Comparison of ENCODE assay signal across 13 cellular contexts in the genomic region with DNA sequence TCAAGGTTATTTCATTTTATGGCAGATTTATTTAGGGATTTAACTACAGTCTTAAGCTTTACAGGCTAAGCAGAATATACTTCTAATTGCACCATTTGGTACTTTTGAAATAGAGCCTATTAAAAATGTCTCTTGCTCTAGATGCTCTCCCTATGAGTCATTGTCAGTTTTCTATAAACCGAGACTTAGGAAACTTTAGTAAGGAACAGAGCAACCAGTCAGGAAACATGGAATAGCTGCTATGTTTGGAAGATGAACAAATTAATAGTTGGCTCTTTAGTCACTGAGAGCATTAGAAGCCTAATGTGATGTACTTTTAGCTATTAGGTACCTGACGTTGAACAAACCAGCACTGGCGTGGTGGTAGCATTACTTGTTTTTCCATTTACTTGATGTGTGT. TPM values are rescaled to one million over a fixed set of nuclear protein-coding genes. Genes with fewer than 3 reads are reported as not detected.
DNase-seq lines count a peak whose midpoint lies in the region; ATAC-seq and TF ChIP-seq lines count a peak whose summit lies in the region.
"Had no signal": no experiment of that assay in that cellular context is flagged by ENCODE, and none has a peak within 500 bp of the region (broad histone marks: within the 10 kb centered on the region; RNA-seq: fewer than 3 reads in every experiment).

No MANE protein-coding gene starts in this region.

- no peak for TF ChIP-seq CTCF in HFF-Myc (IDR thresholded peaks at IDR 0.05; ENCODE audit: low read depth, low read length, missing control alignments)
- no peak for TF ChIP-seq CTCF in brain microvascular endothelial cell (IDR thresholded peaks at IDR 0.05; ENCODE audit: low read depth, low read length, missing control alignments)
- no peak for TF ChIP-seq CTCF in left lung (IDR thresholded peaks at IDR 0.05)
- TF ChIP-seq CTCF in uterus (IDR thresholded peaks at IDR 0.05) = no peak

- no peak overlapping the region for H3K27ac Mint-ChIP-seq in CD4-positive, alpha-beta memory T cell

- intact Hi-C loops in left lung (cut with DNase I) = no loop called here
- intact Hi-C loops in uterus (cut with DNase I; ENCODE audit: low total_unique reads) = no loop called here
- intact Hi-C loops in CD4-positive, alpha-beta memory T cell (cut with micrococcal nuclease) = no loop called here

- H3K27ac ChIP-seq in brain microvascular endothelial cell = no peak overlapping the region
- H3K27ac ChIP-seq in left lung = no peak overlapping the region
- H3K27ac ChIP-seq in uterus = peak overlapping the region; percentile 63 to 76
- no peak overlapping the region for H3K27ac ChIP-seq in CD4-positive, alpha-beta memory T cell (ENCODE audit: low read depth, low read length)
- H3K27ac ChIP-seq: KMS-11, SJCRH30, suprapubic skin had no signal

- H3K4me1 ChIP-seq in left lung (peaks cover 0 to 4% of the 10 kb centered on the region in 2 donors), uterus (no peaks in the 10 kb centered on the region)
- H3K4me1 ChIP-seq in CD4-positive, alpha-beta memory T cell (ENCODE audit: insufficient read depth, low read length) = no peaks in the 10 kb centered on the region
- H3K4me1 ChIP-seq: suprapubic skin had no signal

- CTCF ChIA-PET in CD4-positive, alpha-beta memory T cell (lab: Charles Lee; ENCODE audit: partially characterized antibody) = interaction anchor here (1.2 to 3.6 kb wide), 2 partner anchors 9 to 75 kb away, joined by 3 to 25 read pairs; no protein-coding TSS in a partner anchor

- H3K36me3 ChIP-seq in brain microvascular endothelial cell (replicated peaks) = no peaks in the 10 kb centered on the region
- H3K36me3 ChIP-seq in left lung = no peaks in the 10 kb centered on the region
- no peaks in the 10 kb centered on the region for H3K36me3 ChIP-seq in uterus
- no peaks in the 10 kb centered on the region for H3K36me3 ChIP-seq in CD4-positive, alpha-beta memory T cell (ENCODE audit: insufficient read depth, low read length)
- H3K36me3 ChIP-seq: SJCRH30, suprapubic skin had no signal

- DNase-seq in HFF-Myc (ENCODE audit: extremely low read depth, low read depth) = peak; percentile 39
- peak; percentile 19 for DNase-seq in brain microvascular endothelial cell
- no peak for DNase-seq in left lung
- DNase-seq in uterus = no peak
- no peak for DNase-seq in NCI-H2196 (lab: John Stamatoyannopoulos, UW; ENCODE audit: unreplicated experiment)
- no peak for DNase-seq in CD4-positive, alpha-beta memory T cell
- DNase-seq: DND-41, GOT3, NCI-H510A, SJCRH30 had no signal

- H3K27me3 ChIP-seq in brain microvascular endothelial cell (replicated peaks) = no peaks in the 10 kb centered on the region
- no peaks in the 10 kb centered on the region for H3K27me3 ChIP-seq in left lung
- no peaks in the 10 kb centered on the region for H3K27me3 ChIP-seq in uterus
- H3K27me3 ChIP-seq in CD4-positive, alpha-beta memory T cell (ENCODE audit: insufficient read depth, low read length) = no peaks in the 10 kb centered on the region
- H3K27me3 ChIP-seq: SJCRH30, suprapubic skin had no signal

- no peaks in the 10 kb centered on the region for H3K27me3 Mint-ChIP-seq in CD4-positive, alpha-beta memory T cell

- no peak for TF ChIP-seq POLR2A in uterus (IDR thresholded peaks at IDR 0.05)

- peak; percentile 56 for ATAC-seq in left lung
- no peak for ATAC-seq in GM19397 (IDR thresholded peaks at IDR 0.05; ENCODE audit: unreplicated experiment)

- H3K4me3 Mint-ChIP-seq in CD4-positive, alpha-beta memory T cell = no peak overlapping the region

- in situ Hi-C loops in brain microvascular endothelial cell (cut with HindIII; ENCODE audit: low pct_ligation_motif_present, low sequenced_read_pairs) = no loop called here

- POLR2A ChIA-PET in CD4-positive, alpha-beta memory T cell (lab: Charles Lee; ENCODE audit: partially characterized antibody) = no interaction called here

- no peak overlapping the region for H3K4me3 ChIP-seq in HFF-Myc (replicated peaks; ENCODE audit: low read depth, low read length)
- H3K4me3 ChIP-seq in brain microvascular endothelial cell (ENCODE audit: low read depth, low read length) = no peak overlapping the region
- H3K4me3 ChIP-seq in left lung = no peak overlapping the region
- no peak overlapping the region for H3K4me3 ChIP-seq in uterus
- no peak overlapping the region for H3K4me3 ChIP-seq in CD4-positive, alpha-beta memory T cell (ENCODE audit: low read length in 2 of 2)
- H3K4me3 ChIP-seq: SJCRH30, suprapubic skin had no signal

- peaks cover 0 to 5% (median 0%) of the 10 kb centered on the region in 4 donors for H3K4me1 Mint-ChIP-seq in CD4-positive, alpha-beta memory T cell

- no peaks in the 10 kb centered on the region for H3K9me3 ChIP-seq in left lung
- H3K9me3 ChIP-seq in uterus = no peaks in the 10 kb centered on the region
- H3K9me3 ChIP-seq in CD4-positive, alpha-beta memory T cell (ENCODE audit: control insufficient read depth in 1 of 2, low read length in 2 of 2) = no peaks in the 10 kb centered on the region
- H3K9me3 ChIP-seq: SJCRH30, suprapubic skin had no signal

- no peaks in the 10 kb centered on the region for H3K9me3 Mint-ChIP-seq in CD4-positive, alpha-beta memory T cell

- peaks cover 9 to 11% of the 10 kb centered on the region in 2 donors for H3K36me3 Mint-ChIP-seq in CD4-positive, alpha-beta memory T cell

RNA-seq across cellular contexts. Expression of gene INPP5F, which starts 35.3 kb away (rescaled TPM):
- total RNA-seq in left lung (10 to 100 TPM; 10.9 to 18.6 TPM), uterus (10 to 100 TPM; 14.3 to 67.3 (median 27.8) TPM)
- total RNA-seq in CD4-positive, alpha-beta memory T cell = 10 to 100 TPM; 10.6 to 10.9 TPM
- polyA plus RNA-seq in CD4-positive, alpha-beta memory T cell = 1 to 10 TPM; 3.6 to 5.5 TPM

Comparison
In these comparisons a context has a peak if more than half of its experiments do, and no peak if none do; other contexts are left out.
1. DNase-seq: peak in HFF-Myc (single experiment) and brain microvascular endothelial cell (single experiment); none in left lung (0 of 2), uterus (0 of 2), NCI-H2196 (single experiment) and CD4-positive, alpha-beta memory T cell (0 of 5).
2. H3K27ac ChIP-seq: peak in uterus (2 of 2); none in brain microvascular endothelial cell (single experiment), left lung (0 of 2) and CD4-positive, alpha-beta memory T cell (single experiment).